ENCODE assay signal across 22 cellular contexts in the genomic region with DNA sequence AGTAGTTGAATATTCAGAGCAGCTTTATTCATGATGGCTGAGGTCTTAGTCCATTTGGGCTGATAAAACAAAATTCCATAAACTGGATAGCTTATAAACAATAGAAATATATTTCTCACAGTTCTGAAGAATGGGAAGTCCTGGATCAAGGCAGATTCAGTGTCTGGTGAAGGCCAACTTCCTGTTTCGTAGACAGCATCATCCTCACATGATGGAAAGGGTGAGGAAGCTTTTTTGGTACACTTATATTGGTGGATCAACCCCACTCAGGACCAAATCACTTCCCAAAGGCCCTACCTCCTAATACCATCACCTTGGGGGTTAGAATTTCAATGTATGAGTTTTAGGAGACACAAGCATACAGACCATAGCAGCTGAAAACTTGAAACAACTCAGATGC.
A peak's percentile ranks its signal among the peaks of the same experiment; 100 is the strongest.
DNase-seq lines count a peak whose midpoint lies in the region; TF ChIP-seq lines count a peak whose summit lies in the region.
"Had no signal": no experiment of that assay in that cellular context is flagged by ENCODE, and none has a peak within 500 bp of the region (broad histone marks: within the 10 kb centered on the region; RNA-seq: fewer than 3 reads in every experiment).

No MANE protein-coding gene starts in this region.

- peaks cover 2% of the 10 kb centered on the region for H3K36me3 Mint-ChIP-seq in activated CD4-positive, alpha-beta memory T cell treated with anti-CD3 and anti-CD28 coated beads for 36 hours

- no peak overlapping the region for H3K9ac ChIP-seq in OCI-LY3 (ENCODE audit: low read length)

- no peak overlapping the region for H3K4me3 Mint-ChIP-seq in activated CD4-positive, alpha-beta memory T cell treated with anti-CD3 and anti-CD28 coated beads for 36 hours
- H3K4me3 Mint-ChIP-seq: IgD-negative memory B cell had no signal

- H3K79me2 ChIP-seq in OCI-LY3 (ENCODE audit: low read length): no peaks in the 10 kb centered on the region

- in situ Hi-C loops in KBM-7 (cut with MboI; ENCODE audit: low pct_unique_long_range_greater_than_20kb, low sequenced_read_pairs) (no loop called here), ACHN (cut with HindIII; ENCODE audit: low pct_ligation_motif_present, low pct_unique_long_range_greater_than_20kb, low sequenced_read_pairs) (no loop called here)

- no peak overlapping the region for H3K27ac Mint-ChIP-seq in activated CD4-positive, alpha-beta memory T cell treated with anti-CD3 and anti-CD28 coated beads for 36 hours
- H3K27ac Mint-ChIP-seq: IgD-negative memory B cell had no signal

- peaks cover 3% of the 10 kb centered on the region for H3K9me3 Mint-ChIP-seq in activated CD4-positive, alpha-beta memory T cell treated with anti-CD3 and anti-CD28 coated beads for 36 hours
- H3K9me3 Mint-ChIP-seq: IgD-negative memory B cell had no signal

- H3K4me1 ChIP-seq in OCI-LY3 (ENCODE audit: low read length): peaks cover 13% of the 10 kb centered on the region

- POLR2A ChIA-PET in activated CD4-positive, alpha-beta memory T cell treated with anti-CD3 and anti-CD28 coated beads for 36 hours (lab: Charles Lee): no interaction called here

- no peaks in the 10 kb centered on the region for H4K20me1 ChIP-seq in OCI-LY3 (ENCODE audit: insufficient read depth, low read length)

- intact Hi-C loops in activated CD4-positive, alpha-beta memory T cell treated with anti-CD3 and anti-CD28 coated beads for 36 hours (cut with micrococcal nuclease): no loop called here

- H3K27me3 Mint-ChIP-seq in activated CD4-positive, alpha-beta memory T cell treated with anti-CD3 and anti-CD28 coated beads for 36 hours: no peaks in the 10 kb centered on the region
- H3K27me3 Mint-ChIP-seq: IgD-negative memory B cell had no signal

- peak overlapping the region; percentile 29; the same call in 1 of the 2 replicates for H2AFZ ChIP-seq in OCI-LY3 (ENCODE audit: low read depth, low read length)

- H3K4me2 ChIP-seq in OCI-LY3 (ENCODE audit: low read length): no peak overlapping the region

- TF ChIP-seq CTCF in OCI-LY3 (IDR thresholded peaks at IDR 0.05; ENCODE audit: low read depth, low read length): no peak

- H3K36me3 ChIP-seq in OCI-LY3 (replicated peaks; ENCODE audit: low read depth, low read length): peaks cover 4% of the 10 kb centered on the region

- H3K4me3 ChIP-seq in OCI-LY3 (ENCODE audit: low read length): no peak overlapping the region
- H3K4me3 ChIP-seq: SK-N-MC had no signal

- no peaks in the 10 kb centered on the region for H3K27me3 ChIP-seq in OCI-LY3 (ENCODE audit: low read depth, low read length)

- DNase-seq in NOMO-1 treated with DMSO at 0.1 percent for 48 hours (lab: John Stamatoyannopoulos, UW; ENCODE audit: unreplicated experiment) (peak; percentile 9), NOMO-1 treated with dmso at 0.1 percent for 144 hours (lab: John Stamatoyannopoulos, UW; ENCODE audit: unreplicated experiment) (no peak), KBM-7 (peak; percentile 7), medulla oblongata (ENCODE audit: extremely low spot score) (peak; percentile 6), ACHN (no peak), middle frontal gyrus (ENCODE audit: extremely low spot score, low spot score) (no peak)
- no peak for DNase-seq in activated CD4-positive, alpha-beta memory T cell treated with anti-CD3 and anti-CD28 coated beads for 36 hours
- DNase-seq: 8988T, Karpas-422, NCI-H1105, NCI-H146, NCI-H2029, NCI-H226, NCI-H510A treated with DMSO at 0.1 percent for 48 hours, NCI-H748 treated with DMSO at 0.1 percent for 48 hours, PC-3, Right ventricle myocardium superior, T-helper 1 cell had no signal

- no peak overlapping the region for H3K27ac ChIP-seq in OCI-LY3 (ENCODE audit: low read length)
- H3K27ac ChIP-seq: C4-2B, SK-N-MC had no signal

- H3K4me1 Mint-ChIP-seq in activated CD4-positive, alpha-beta memory T cell treated with anti-CD3 and anti-CD28 coated beads for 36 hours (ENCODE audit: low read depth): no peaks in the 10 kb centered on the region

- CTCF ChIA-PET in activated CD4-positive, alpha-beta memory T cell treated with anti-CD3 and anti-CD28 coated beads for 36 hours (lab: Charles Lee): no interaction called here

- H3K9me3 ChIP-seq in OCI-LY3 (ENCODE audit: insufficient read depth, low read length): no peaks in the 10 kb centered on the region

Comparison
In these comparisons a context has a peak if more than half of its experiments do, and no peak if none do; other contexts are left out.
1. DNase-seq: peak in NOMO-1 treated with DMSO at 0.1 percent for 48 hours (single experiment), KBM-7 (single experiment) and medulla oblongata (single experiment); none in NOMO-1 treated with dmso at 0.1 percent for 144 hours (single experiment), activated CD4-positive, alpha-beta memory T cell treated with anti-CD3 and anti-CD28 coated beads for 36 hours (single experiment), ACHN (single experiment) and middle frontal gyrus (single experiment).